19 cellular contexts compared by ENCODE assay signal in genomic region chr5:144103611-144104010, GRCh38.
DNase-seq lines count a peak whose midpoint lies in the region; ATAC-seq, FAIRE-seq and TF ChIP-seq lines count a peak whose summit lies in the region.
"Had no signal": no experiment of that assay in that cellular context is flagged by ENCODE, and none has a peak within 500 bp of the region (broad histone marks: within the 10 kb centered on the region; RNA-seq: fewer than 3 reads in every experiment).

No MANE protein-coding gene starts in this region.

- H3K36me3 ChIP-seq in bronchial epithelial cell (ENCODE audit: control insufficient read depth, insufficient read depth, low read length): no peaks in the 10 kb centered on the region

- ATAC-seq in GM18861 (IDR thresholded peaks at IDR 0.05; ENCODE audit: unreplicated experiment): no peak
- ATAC-seq in GM18909 (IDR thresholded peaks at IDR 0.05; ENCODE audit: poor library complexity, unreplicated experiment): no peak
- ATAC-seq in GM19035 (IDR thresholded peaks at IDR 0.05; ENCODE audit: unreplicated experiment): no peak
- ATAC-seq: HepG2 had no signal

- TF ChIP-seq CTCF in bronchial epithelial cell (IDR thresholded peaks at IDR 0.05; ENCODE audit: insufficient read depth, low read length, severe bottlenecking) (no peak), foreskin fibroblast (IDR thresholded peaks at IDR 0.05; ENCODE audit: low read depth, low read length) (no peak)

- H3K4me3 ChIP-seq in bronchial epithelial cell (ENCODE audit: low read depth, low read length) (no peak overlapping the region), foreskin fibroblast (ENCODE audit: low read depth in 1 of 2, low read length in 2 of 2) (no peak overlapping the region)

- peak; percentile 55 for FAIRE-seq in bronchial epithelial cell (lab: Jason Lieb, UNC)
- FAIRE-seq: A204.1, GM12891, H1, HepG2 had no signal

- H3K27me3 ChIP-seq in bronchial epithelial cell (ENCODE audit: control insufficient read depth, insufficient read depth, low read length): no peaks in the 10 kb centered on the region

- DNase-seq in LHCN-M2 (ENCODE audit: low read depth) (peak; percentile 25), bronchial epithelial cell (ENCODE audit: low read depth) (no peak), foreskin fibroblast (peak; percentile 52 to 53), DMS153 (lab: John Stamatoyannopoulos, UW) (no peak)
- DNase-seq: ACHN; AML-193; Caco-2; CD4-positive, alpha-beta T cell; DMS79 treated with DMSO at 0.1 percent for 48 hours; GF-D8; H9; KBM-7 had no signal

Comparison
In these comparisons a context has a peak if more than half of its experiments do, and no peak if none do; other contexts are left out.
1. DNase-seq: peak in LHCN-M2 (single experiment) and foreskin fibroblast (2 of 2); none in bronchial epithelial cell (single experiment) and DMS153 (single experiment).